Comparison of ENCODE assay signal across 8 cellular contexts in genomic region chr12:56645717-56646446, GRCh38. TPM values are rescaled to one million over a fixed set of nuclear protein-coding genes. Genes with fewer than 3 reads are reported as not detected.
DNase-seq lines count a peak whose midpoint lies in the region; ATAC-seq, FAIRE-seq and TF ChIP-seq lines count a peak whose summit lies in the region.

Gene ATP5F1B (minus strand): TSS chr12:56645984. CDS start chr12:56645963, 21 bp downstream.

- TF ChIP-seq CTCF in GM12865 (IDR thresholded peaks at IDR 0.05; ENCODE audit: insufficient read depth, low read depth, low read length, missing control alignments): no peak
- TF ChIP-seq CTCF in pancreas (IDR thresholded peaks at IDR 0.05): no peak
- peak in 1 of 2 experiments; percentile 14 for TF ChIP-seq CTCF in tibial artery (IDR thresholded peaks at IDR 0.05)

- 0% methylated on average over 39 of the region's 39 CpGs for whole genome bisulfite sequencing in pancreas, 2 donors

- intact Hi-C loops in Right ventricle myocardium superior (cut with DNase I) (loop anchor here (2.0 kb wide), 1 partner anchor 75 kb away; no protein-coding TSS in a partner anchor), pancreas (cut with DNase I) (loop anchor here in 2 of 3 donors (10.0 kb wide), 1 partner anchor 79 kb away; the partner anchor contains the start of gene NACA (in 2 of the 2)), tibial artery (cut with DNase I; ENCODE audit: low total_unique reads) (loop anchor here (5.0 to 10.0 kb wide), 2 partner anchors 41 to 79 kb away; partner anchors contain the start of genes NACA and PTGES3)

- H3K4me3 Mint-ChIP-seq in activated naive CD8-positive, alpha-beta T cell treated with anti-CD3 and anti-CD28 coated beads, Interleukin-2, amount 50 U/mL, for 24 hours: peak within 1 kb of the TSS; percentile 94

- H3K4me1 Mint-ChIP-seq in activated naive CD8-positive, alpha-beta T cell treated with anti-CD3 and anti-CD28 coated beads, Interleukin-2, amount 50 U/mL, for 24 hours: peaks cover 41% of the 10 kb centered on the region

- H3K4me3 ChIP-seq in GM12865 (ENCODE audit: low read depth, low read length) (peak within 1 kb of the TSS; percentile 78), pancreas (peak within 1 kb of the TSS; percentile 74 to 98 (median 78)), tibial artery (peak within 1 kb of the TSS; percentile 87 to 96)

- peak within 1 kb of the TSS; percentile 95 for H3K27ac Mint-ChIP-seq in activated naive CD8-positive, alpha-beta T cell treated with anti-CD3 and anti-CD28 coated beads, Interleukin-2, amount 50 U/mL, for 24 hours

- ATAC-seq in HG02763 (IDR thresholded peaks at IDR 0.05; ENCODE audit: unreplicated experiment): peak; percentile 99
- ATAC-seq in activated naive CD8-positive, alpha-beta T cell treated with anti-CD3 and anti-CD28 coated beads, Interleukin-2, amount 50 U/mL, for 24 hours: peak; percentile 99
- peak; percentile 98 for ATAC-seq in Right ventricle myocardium superior (ENCODE audit: poor library complexity)
- peak; percentile 97 to 99 (median 97) for ATAC-seq in pancreas

- H3K9me3 ChIP-seq in pancreas (no peaks in the 10 kb centered on the region), tibial artery (no peaks in the 10 kb centered on the region)

- H3K36me3 ChIP-seq in pancreas: peaks cover 4 to 28% (median 25%) of the 10 kb centered on the region in 3 donors
- peaks cover 33 to 38% (median 35%) of the 10 kb centered on the region in 3 donors for H3K36me3 ChIP-seq in tibial artery

- peaks cover 45% of the 10 kb centered on the region for H3K36me3 Mint-ChIP-seq in activated naive CD8-positive, alpha-beta T cell treated with anti-CD3 and anti-CD28 coated beads, Interleukin-2, amount 50 U/mL, for 24 hours (ENCODE audit: low read depth)

- DNase-seq in GM12865 (ENCODE audit: low read depth) (peak; percentile 100), NCI-H1417 treated with DMSO at 0.1 percent for 48 hours (lab: John Stamatoyannopoulos, UW) (peak; percentile 100), SW480 (ENCODE audit: low spot score) (peak; percentile 100), Right ventricle myocardium superior (peak; percentile 97), pancreas (peak; percentile 92 to 99 (median 96)), tibial artery (peak; percentile 97 to 98)
- DNase-seq in activated naive CD8-positive, alpha-beta T cell treated with anti-CD3 and anti-CD28 coated beads, Interleukin-2, amount 50 U/mL, for 24 hours: peak; percentile 86

- peak; percentile 98 for FAIRE-seq in pancreas (lab: Jason Lieb, UNC)

- peaks cover 2% of the 10 kb centered on the region for H3K27me3 Mint-ChIP-seq in activated naive CD8-positive, alpha-beta T cell treated with anti-CD3 and anti-CD28 coated beads, Interleukin-2, amount 50 U/mL, for 24 hours

- peaks cover 0 to 21% (median 17%) of the 10 kb centered on the region in 3 donors for H3K4me1 ChIP-seq in pancreas
- peaks cover 0 to 24% (median 20%) of the 10 kb centered on the region in 4 donors for H3K4me1 ChIP-seq in tibial artery

- H3K27me3 ChIP-seq in pancreas (no peaks in the 10 kb centered on the region), tibial artery (no peaks in the 10 kb centered on the region)

- H3K9me3 Mint-ChIP-seq in activated naive CD8-positive, alpha-beta T cell treated with anti-CD3 and anti-CD28 coated beads, Interleukin-2, amount 50 U/mL, for 24 hours: no peaks in the 10 kb centered on the region

- H3K27ac ChIP-seq in pancreas: peak within 1 kb of the TSS; percentile 70 to 94 (median 86)
- H3K27ac ChIP-seq in tibial artery: peak within 1 kb of the TSS; percentile 91 to 96

RNA-seq across cellular contexts. Expression of gene ATP5F1B, which starts in this region (rescaled TPM):
- total RNA-seq in Right ventricle myocardium superior: 3,077 TPM
- 100 to 1,000 TPM; 152 to 237 (median 211) TPM for total RNA-seq in pancreas
- 100 to 1,000 TPM; 126 to 299 TPM for polyA plus RNA-seq in pancreas

Comparison
In these comparisons a context has a peak if more than half of its experiments do, and no peak if none do; other contexts are left out.
1. Peak in every context shown above with its lines: DNase-seq, ATAC-seq, H3K4me3 ChIP-seq and H3K27ac ChIP-seq.
2. RNA of gene ATP5F1B (total RNA-seq): 3,077 TPM in Right ventricle myocardium superior (single experiment); 152 to 237 TPM in pancreas; every median in the first group is over 10 times any median in the second.